Comparison of ENCODE assay signal across 1 cellular context in the genomic region with DNA sequence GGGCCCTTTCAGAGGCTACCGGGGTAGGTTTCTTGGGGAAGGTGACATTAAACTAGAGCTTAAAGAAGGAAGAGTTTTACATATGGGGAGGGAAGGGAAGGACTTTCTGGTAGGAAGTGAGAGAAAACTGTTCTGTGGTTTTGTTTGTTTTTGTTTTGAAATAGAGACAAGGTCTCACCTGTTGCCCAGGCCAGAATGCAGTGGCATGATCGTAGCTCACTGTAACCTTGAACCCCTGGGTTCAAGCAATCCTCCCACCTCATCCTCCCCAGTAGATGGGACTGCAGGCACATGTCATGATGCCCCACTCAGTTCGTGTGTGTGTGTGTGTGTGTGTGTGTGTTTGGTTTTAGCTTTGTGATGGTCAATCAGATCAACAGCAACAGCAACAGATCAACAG.
TF ChIP-seq lines count a peak whose summit lies in the region.

No MANE protein-coding gene starts in this region.

TF ChIP-seq in GM12878, 131 proteins besides CTCF, POLR2A, EP300 and RAD21:
- no peak for TF ChIP-seq ATF2 (IDR thresholded peaks at IDR 0.05; ENCODE audit: low read length)
- TF ChIP-seq CBX3 (IDR thresholded peaks at IDR 0.05; ENCODE audit: borderline replicate concordance, low read depth): no peak
- no peak for TF ChIP-seq GABPA (IDR thresholded peaks at IDR 0.05; ENCODE audit: low read depth)
- no peak for TF ChIP-seq WRNIP1 (IDR thresholded peaks at IDR 0.05; ENCODE audit: borderline replicate concordance, low read depth, low read length)
- TF ChIP-seq ESRRA (IDR thresholded peaks at IDR 0.05; ENCODE audit: low read length): no peak
- no peak for TF ChIP-seq SMAD5 (IDR thresholded peaks at IDR 0.05; ENCODE audit: low read depth)
